8 cellular contexts compared by ENCODE assay signal in genomic region chr1:181748013-181748412, GRCh38.
"Had no signal": no experiment of that assay in that cellular context is flagged by ENCODE, and none has a peak within 500 bp of the region (broad histone marks: within the 10 kb centered on the region; RNA-seq: fewer than 3 reads in every experiment).

No MANE protein-coding gene starts in this region.

- H3K27ac ChIP-seq: GM23248 had no signal

- H2AFZ ChIP-seq: GM23248, GM23338 had no signal

- H3K9ac ChIP-seq: GM23248 had no signal

- H3K4me3 ChIP-seq: GM23248, GM23338, HAP-1 had no signal

- DNase-seq: GM23248, GOT3, H7, H9, HCEC 1CT, HFFc6 had no signal

- H3K27ac Mint-ChIP-seq: GM23338, H9, HFFc6 had no signal

- H3K4me2 ChIP-seq: GM23338 had no signal

- H3K9me3 ChIP-seq: HAP-1 had no signal

- H3K9me3 Mint-ChIP-seq: GM23338, H9 had no signal

- H3K4me3 Mint-ChIP-seq: GM23338, H9, HFFc6 had no signal

- H3K36me3 ChIP-seq: HAP-1 had no signal
